Comparison of ENCODE assay signal across 39 cellular contexts in genomic region chr3:39760325-39760724, GRCh38. TPM values are rescaled to one million over a fixed set of nuclear protein-coding genes. Genes with fewer than 3 reads are reported as not detected.
DNase-seq lines count a peak whose midpoint lies in the region; ATAC-seq, FAIRE-seq and TF ChIP-seq lines count a peak whose summit lies in the region.
"Had no signal": no experiment of that assay in that cellular context is flagged by ENCODE, and none has a peak within 500 bp of the region (broad histone marks: within the 10 kb centered on the region; RNA-seq: fewer than 3 reads in every experiment).

No MANE protein-coding gene starts in this region.

- H3K27ac ChIP-seq in HepG2 (ENCODE audit: extremely low read length, insufficient read depth, low read length) (no peak overlapping the region), right lobe of liver (no peak overlapping the region), A549 (no peak overlapping the region), IMR-90 (ENCODE audit: insufficient read depth, low read length) (no peak overlapping the region), K562 (ENCODE audit: extremely low read depth, low read depth, low read length) (no peak overlapping the region)
- H3K27ac ChIP-seq: 22Rv1; BLaER1; BLaER1 treated with 17β-estradiol and CSF1 and Interleukin-3, amounts not matched to agents 10 nM and 100 nM; C4-2B had no signal

- H3K9ac ChIP-seq in HepG2 (ENCODE audit: insufficient read depth, low read depth, low read length) (no peak overlapping the region), IMR-90 (ENCODE audit: low read depth, low read length) (no peak overlapping the region), K562 (ENCODE audit: insufficient read depth in 1 of 2, low read depth in 2 of 2, low read length in 2 of 2) (no peak overlapping the region)
- H3K9ac ChIP-seq: BLaER1; BLaER1 treated with 17β-estradiol and CSF1 and Interleukin-3, amounts not matched to agents 10 nM and 100 nM had no signal

- no peaks in the 10 kb centered on the region for H3K4me1 ChIP-seq in HepG2 (ENCODE audit: insufficient read depth, low read length)
- H3K4me1 ChIP-seq in right lobe of liver: peaks cover 0 to under 1% (median 0%) of the 10 kb centered on the region in 4 donors
- H3K4me1 ChIP-seq in A549: no peaks in the 10 kb centered on the region
- no peaks in the 10 kb centered on the region for H3K4me1 ChIP-seq in IMR-90 (ENCODE audit: control insufficient read depth, insufficient read depth, low read length)
- no peaks in the 10 kb centered on the region for H3K4me1 ChIP-seq in K562 (replicated peaks in 1 of 2; ENCODE audit: control insufficient read depth in 2 of 2, insufficient read depth in 2 of 2, low read length in 2 of 2)
- H3K4me1 ChIP-seq: BE2C, Caco-2 had no signal

- no peak overlapping the region for H4K5ac ChIP-seq in IMR-90 (ENCODE audit: low read depth, low read length)

- H3K9me3 ChIP-seq in HepG2 (ENCODE audit: low read length) (no peaks in the 10 kb centered on the region), right lobe of liver (no peaks in the 10 kb centered on the region), A549 (no peaks in the 10 kb centered on the region), IMR-90 (ENCODE audit: control insufficient read depth, insufficient read depth, low read length) (peaks cover 8% of the 10 kb centered on the region), K562 (replicated peaks; ENCODE audit: control insufficient read depth, insufficient read depth, low read depth, low read length) (no peaks in the 10 kb centered on the region)
- H3K9me3 ChIP-seq: BE2C, Caco-2 had no signal

- no peak overlapping the region for H2AK9ac ChIP-seq in IMR-90 (replicated peaks; ENCODE audit: low read depth, low read length, poor library complexity)

- no peak for TF ChIP-seq RAD21 in HepG2 (CRISPR knock-in tag; IDR thresholded peaks at IDR 0.05)
- TF ChIP-seq RAD21 in A549 (conservative IDR thresholded peaks at IDR 0.05 in 1 of 2, IDR thresholded peaks at IDR 0.05 in 1 of 2): no peak
- no peak for TF ChIP-seq RAD21 in IMR-90 (IDR thresholded peaks at IDR 0.05; ENCODE audit: low read length)
- no peak for TF ChIP-seq RAD21 in K562 (CRISPR knock-in tag; conservative IDR thresholded peaks at IDR 0.05 in 1 of 2, IDR thresholded peaks at IDR 0.05 in 1 of 2)

- H3K4ac ChIP-seq in IMR-90 (ENCODE audit: low read depth, low read length): no peak overlapping the region

- H3K79me2 ChIP-seq in HepG2 (ENCODE audit: insufficient read depth, low read length): no peaks in the 10 kb centered on the region
- H3K79me2 ChIP-seq in K562 (ENCODE audit: control insufficient read depth, insufficient read depth, low read length): no peaks in the 10 kb centered on the region

- DNase-seq in HepG2 (ENCODE audit: low spot score) (no peak), right lobe of liver (no peak), A549 (ENCODE audit: low read depth in 1 of 2, low spot score in 1 of 2) (no peak), IMR-90 (no peak), K562 (ENCODE audit: extremely low read depth in 1 of 4, low spot score in 3 of 4) (no peak), hippocampal formation (lab: John Stamatoyannopoulos, UW) (no peak), T-helper 1 cell (no peak)
- no peak for DNase-seq in activated CD4-positive, alpha-beta T cell treated with anti-CD3 and anti-CD28 coated beads for 4 hours
- DNase-seq: 8988T; ACHN; AML-193; BE2C; C1 segment of cervical spinal cord; Caco-2; Calu3; CD4-positive, alpha-beta memory T cell; CD4-positive, alpha-beta T cell; CD4-positive, CD25-positive, alpha-beta regulatory T cell; CD8-positive, alpha-beta memory T cell; CD8-positive, alpha-beta T cell; COR-L47; DMS 273 treated with DMSO at 0.1 percent for 48 hours; DMS153; DMS53; DMS79; DMS79 treated with DMSO at 0.1 percent for 48 hours; DND-41; EL had no signal

- intact Hi-C loops in HepG2 (cut with micrococcal nuclease; ENCODE audit: unreplicated experiment): no loop called here
- intact Hi-C loops in right lobe of liver (cut with DNase I): no loop called here
- intact Hi-C loops in IMR-90 (cut with micrococcal nuclease): no loop called here
- intact Hi-C loops in K562 (cut with micrococcal nuclease): no loop called here

- in situ Hi-C loops in HepG2 (cut with HindIII; ENCODE audit: extremely low pct_ligation_motif_present, low pct_unique_long_range_greater_than_20kb): no loop called here
- in situ Hi-C loops in IMR-90 (cut with MboI; ENCODE audit: low sequenced_read_pairs): no loop called here
- in situ Hi-C loops in K562 (cut with MboI): no loop called here

- no peak overlapping the region for H3K4me3 ChIP-seq in HepG2 (replicated peaks in 1 of 3; ENCODE audit: insufficient read depth in 1 of 3, low read depth in 2 of 3, low read length in 3 of 3)
- no peak overlapping the region for H3K4me3 ChIP-seq in right lobe of liver
- no peak overlapping the region for H3K4me3 ChIP-seq in A549
- no peak overlapping the region for H3K4me3 ChIP-seq in IMR-90 (ENCODE audit: insufficient read depth, low read depth, low read length)
- no peak overlapping the region for H3K4me3 ChIP-seq in K562
- H3K4me3 ChIP-seq: BLaER1; BLaER1 treated with 17β-estradiol and CSF1 and Interleukin-3, amounts not matched to agents 10 nM and 100 nM had no signal

- CTCF ChIA-PET in HepG2 (lab: Yijun Ruan, JAX; ENCODE audit: low intra/inter-chr PET ratio, low total read pairs) (no interaction called here), A549 (lab: Yijun Ruan, JAX) (no interaction called here), IMR-90 (lab: Yijun Ruan, JAX) (no interaction called here), K562 (lab: Yijun Ruan, JAX; ENCODE audit: low intra/inter-chr PET ratio) (no interaction called here)

- TF ChIP-seq EP300 in HepG2 (IDR thresholded peaks at IDR 0.05; ENCODE audit: low read depth in 2 of 2, low read length in 2 of 2): no peak
- TF ChIP-seq EP300 in HepG2 (CRISPR knock-in tag; IDR thresholded peaks at IDR 0.05; ENCODE audit: borderline replicate concordance): no peak
- no peak for TF ChIP-seq EP300 in A549 (IDR thresholded peaks at IDR 0.05)
- no peak for TF ChIP-seq EP300 in K562 (IDR thresholded peaks at IDR 0.05; ENCODE audit: low read length)

- WGBS in HepG2 (ENCODE audit: low lambda C conversion rate): 2% methylated on average over 1 of the region's 1 CpG
- 65% methylated on average over 1 of the region's 1 CpG for WGBS in right lobe of liver (ENCODE audit: insufficient coverage, low coverage, low lambda C conversion rate, missing lambda C conversion rate)
- WGBS in A549 (ENCODE audit: missing lambda C conversion rate): 6% methylated on average over 1 of the region's 1 CpG
- no CpG with 5 or more reads among the region's 1 CpG for WGBS in IMR-90 (ENCODE audit: extremely low coverage in 2 of 2, insufficient read length in 1 of 2), 2 experiments
- 0% methylated on average over 1 of the region's 1 CpG for WGBS in K562 (ENCODE audit: insufficient coverage, low coverage, missing lambda C conversion rate)

- FAIRE-seq in HepG2 (lab: Jason Lieb, UNC) (no peak), A549 (lab: Jason Lieb, UNC) (no peak), K562 (lab: Jason Lieb, UNC) (no peak)
- FAIRE-seq: A204.1, D721Med had no signal

- H3K79me1 ChIP-seq in IMR-90 (ENCODE audit: low read depth in 1 of 2, low read length in 2 of 2): no peaks in the 10 kb centered on the region

- H3K4me2 ChIP-seq in HepG2 (ENCODE audit: low read depth, low read length): no peak overlapping the region
- H3K4me2 ChIP-seq in A549: no peak overlapping the region
- no peak overlapping the region for H3K4me2 ChIP-seq in IMR-90 (ENCODE audit: low read depth, low read length)
- H3K4me2 ChIP-seq in K562 (ENCODE audit: insufficient read depth, low read length): no peak overlapping the region
- H3K4me2 ChIP-seq: BLaER1; BLaER1 treated with 17β-estradiol and CSF1 and Interleukin-3, amounts not matched to agents 10 nM and 100 nM had no signal

- H3K14ac ChIP-seq in IMR-90 (replicated peaks; ENCODE audit: low read depth, low read length): no peak overlapping the region

- H2AFZ ChIP-seq in HepG2 (ENCODE audit: low read length) (no peak overlapping the region), IMR-90 (replicated peaks; ENCODE audit: low read length, poor library complexity) (no peak overlapping the region), K562 (ENCODE audit: low read depth, low read length) (no peak overlapping the region)

- H2BK15ac ChIP-seq in IMR-90 (ENCODE audit: low read depth, low read length): no peak overlapping the region

- no peak overlapping the region for H3K56ac ChIP-seq in IMR-90 (ENCODE audit: extremely low read depth, insufficient read depth, low read length)

- no peak for TF ChIP-seq POLR2A in HepG2 (IDR thresholded peaks at IDR 0.05; ENCODE audit: insufficient read depth in 1 of 2, low read depth in 2 of 2, low read length in 2 of 2)
- no peak for TF ChIP-seq POLR2A in right lobe of liver (IDR thresholded peaks at IDR 0.05)
- no peak for TF ChIP-seq POLR2A in A549 (IDR thresholded peaks at IDR 0.05; ENCODE audit: low read length)
- TF ChIP-seq POLR2A in IMR-90 (IDR thresholded peaks at IDR 0.05; ENCODE audit: low read depth, low read length): no peak
- TF ChIP-seq POLR2A in K562 (conservative IDR thresholded peaks at IDR 0.05): no peak

- H2BK20ac ChIP-seq in IMR-90 (ENCODE audit: low read depth, low read length): no peak overlapping the region

- no peak for ATAC-seq in HepG2
- ATAC-seq in right lobe of liver: no peak
- ATAC-seq in A549: no peak
- no peak for ATAC-seq in IMR-90 (ENCODE audit: low read depth)
- ATAC-seq in K562: no peak
- ATAC-seq: CD8-positive, alpha-beta T cell had no signal

- no peak overlapping the region for H3K23ac ChIP-seq in IMR-90 (ENCODE audit: low read depth, low read length)

- POLR2A ChIA-PET in HepG2 (lab: Yijun Ruan, JAX) (no interaction called here), A549 (lab: Yijun Ruan, JAX) (no interaction called here), IMR-90 (lab: Charles Lee; ENCODE audit: unreplicated experiment) (no interaction called here), K562 (lab: Yijun Ruan, JAX) (interaction anchor here (1.3 kb wide), 1 partner anchor 21 kb away, joined by 3 read pairs; no protein-coding TSS in a partner anchor)

- no peaks in the 10 kb centered on the region for H4K20me1 ChIP-seq in HepG2 (ENCODE audit: insufficient read depth, low read length)
- H4K20me1 ChIP-seq in IMR-90 (ENCODE audit: insufficient read depth, low read length): no peaks in the 10 kb centered on the region
- no peaks in the 10 kb centered on the region for H4K20me1 ChIP-seq in K562 (replicated peaks; ENCODE audit: control insufficient read depth, insufficient read depth, low read length)
- H4K20me1 ChIP-seq: BLaER1; BLaER1 treated with 17β-estradiol and CSF1 and Interleukin-3, amounts not matched to agents 10 nM and 100 nM had no signal

- no peak overlapping the region for H3K18ac ChIP-seq in IMR-90 (ENCODE audit: low read depth, low read length)

- no peak overlapping the region for H4K8ac ChIP-seq in IMR-90 (ENCODE audit: low read depth in 2 of 2, low read length in 2 of 2)

- H4K91ac ChIP-seq in IMR-90 (ENCODE audit: insufficient read depth, low read depth, low read length): no peak overlapping the region

- dilution Hi-C loops in IMR-90 (cut with HindIII; ENCODE audit: low sequenced_read_pairs, unreplicated experiment): no loop called here

- H3K36me3 ChIP-seq in HepG2 (replicated peaks in 1 of 2; ENCODE audit: control insufficient read depth in 1 of 2, insufficient read depth in 2 of 2, low read length in 2 of 2) (no peaks in the 10 kb centered on the region), right lobe of liver (no peaks in the 10 kb centered on the region), IMR-90 (ENCODE audit: control insufficient read depth, insufficient read depth, low read length) (no peaks in the 10 kb centered on the region), K562 (ENCODE audit: control insufficient read depth, insufficient read depth, low read length) (no peaks in the 10 kb centered on the region)
- H3K36me3 ChIP-seq: BE2C; BLaER1; BLaER1 treated with 17β-estradiol and CSF1 and Interleukin-3, amounts not matched to agents 10 nM and 100 nM had no signal

- no peak for TF ChIP-seq CTCF in HepG2 (CRISPR knock-in tag; IDR thresholded peaks at IDR 0.05)
- no peak for TF ChIP-seq CTCF in right lobe of liver (IDR thresholded peaks at IDR 0.05)
- no peak for TF ChIP-seq CTCF in A549 (IDR thresholded peaks at IDR 0.05)
- TF ChIP-seq CTCF in IMR-90 (conservative IDR thresholded peaks at IDR 0.05; ENCODE audit: low read depth, low read length): no peak
- no peak for TF ChIP-seq CTCF in K562 (IDR thresholded peaks at IDR 0.05 in 2 of 3, conservative IDR thresholded peaks at IDR 0.05 in 1 of 3; ENCODE audit: insufficient read depth in 2 of 3, low read depth in 1 of 3, low read length in 3 of 3)

- BruUV-seq in HepG2 (replicated peaks; lab: Mats Ljungman, UMichigan) (no TSS peak), IMR-90 (replicated peaks; lab: Mats Ljungman, UMichigan) (no TSS peak), K562 (replicated peaks; lab: Mats Ljungman, UMichigan) (no TSS peak)

- no peaks in the 10 kb centered on the region for H3K9me1 ChIP-seq in IMR-90 (ENCODE audit: insufficient read depth, low read length)
- H3K9me1 ChIP-seq in K562 (ENCODE audit: control insufficient read depth, insufficient read depth, low read length): no peaks in the 10 kb centered on the region

- H3K27me3 ChIP-seq in HepG2 (ENCODE audit: control insufficient read depth in 1 of 2, insufficient read depth in 2 of 2, low read length in 2 of 2) (0 out of 5 replicates have a peak, but pooled peaks cover 0 to 4% of the 10 kb centered on the region in 2 experiments), right lobe of liver (no peaks in the 10 kb centered on the region), IMR-90 (ENCODE audit: control insufficient read depth, insufficient read depth, low read length) (no peaks in the 10 kb centered on the region), K562 (ENCODE audit: control insufficient read depth in 2 of 2, insufficient read depth in 2 of 2, low read length in 2 of 2) (no peaks in the 10 kb centered on the region)
- H3K27me3 ChIP-seq: BE2C; BLaER1; BLaER1 treated with 17β-estradiol and CSF1 and Interleukin-3, amounts not matched to agents 10 nM and 100 nM had no signal

- H2AK5ac ChIP-seq in IMR-90 (ENCODE audit: low read depth, low read length): no peak overlapping the region

- H2BK120ac ChIP-seq in IMR-90 (ENCODE audit: low read depth, low read length): no peak overlapping the region

- no peak overlapping the region for H2BK5ac ChIP-seq in IMR-90 (ENCODE audit: low read depth, low read length, poor library complexity, severe bottlenecking)

RNA-seq across cellular contexts. Expression of gene MYRIP, which starts 49.1 kb away (rescaled TPM):
- 0.60 and 0.64 TPM in 2 replicates for total RNA-seq in HepG2 (2016; rRNA removed; fragmentation: Illumina TruSeq; extraction: Trizol)
- total RNA-seq in HepG2 (2016; cell fraction: cytosol; rRNA removed; fragmentation: Illumina TruSeq; extraction: Trizol; ENCODE audit: low read depth): 0.20 and 0.26 TPM in 2 replicates
- total RNA-seq in HepG2 (2016; cell fraction: insoluble cytoplasmic fraction; rRNA removed; fragmentation: Illumina TruSeq; extraction: Trizol): 0.55 and 0.78 TPM in 2 replicates
- total RNA-seq in HepG2 (2016; cell fraction: membrane; rRNA removed; fragmentation: Illumina TruSeq; extraction: Trizol): 0.31 and 0.55 TPM in 2 replicates
- 0.81 and 0.91 TPM in 2 replicates for total RNA-seq in HepG2 (2016; cell fraction: nucleus; rRNA removed; fragmentation: Illumina TruSeq; extraction: Trizol)
- polyA plus RNA-seq in HepG2 (2011; rRNA removed): 0.76 and 0.84 TPM in 2 replicates
- polyA plus RNA-seq in HepG2 (2011; cell fraction: cytosol; rRNA removed): 0.66 and 0.73 TPM in 2 replicates
- polyA plus RNA-seq in HepG2 (2011; cell fraction: nucleus; rRNA removed): 1.4 TPM in 2 replicates
- polyA plus RNA-seq in HepG2 (2012): 1.3 and 1.7 TPM in 2 replicates
- 0.06 and 0.11 TPM in 2 replicates for polyA plus RNA-seq in HepG2 (2016; cell fraction: cytosol; fragmentation: Illumina TruSeq; extraction: Trizol; ENCODE audit: low read depth)
- 0.59 and 0.62 TPM in 2 replicates for polyA plus RNA-seq in HepG2 (2016; cell fraction: insoluble cytoplasmic fraction; fragmentation: Illumina TruSeq; extraction: Trizol; ENCODE audit: low read depth)
- polyA plus RNA-seq in HepG2 (2016; cell fraction: membrane; fragmentation: Illumina TruSeq; extraction: Trizol; ENCODE audit: low read depth): 0.29 and 0.31 TPM in 2 replicates
- polyA plus RNA-seq in HepG2 (2016; cell fraction: nucleus; fragmentation: Illumina TruSeq; extraction: Trizol; ENCODE audit: insufficient read depth, low read depth): 0.36 and 0.89 TPM in 2 replicates
- polyA minus RNA-seq in HepG2 (2011; rRNA and poly(A)+ RNA removed; ENCODE audit: low replicate concordance): 2.1 TPM in 1 of 2 replicates, not detected in the other
- polyA minus RNA-seq in HepG2 (2011; cell fraction: cytosol; rRNA and poly(A)+ RNA removed): 1.5 and 1.6 TPM in 2 replicates
- polyA minus RNA-seq in HepG2 (2011; cell fraction: nucleus; rRNA and poly(A)+ RNA removed): 3.6 and 4.6 TPM in 2 replicates
- 10 to 100 TPM; 14.3 to 23.2 (median 19.0) TPM for total RNA-seq in right lobe of liver
- 0.03 TPM in 1 of 2 replicates, not detected in the other for polyA plus RNA-seq in A549 (2011; rRNA removed)
- polyA plus RNA-seq in A549 (2012; cell fraction: cytosol; rRNA removed): not detected in 2 replicates
- polyA plus RNA-seq in A549 (2012; cell fraction: nucleus; rRNA removed): 0.02 TPM in 1 of 2 replicates, not detected in the other
- 0.04 TPM in 1 of 3 replicates, not detected in the others for polyA plus RNA-seq in A549 (2017; fragmentation: RNase III; extraction: RNeasy Plus Mini Kit Qiagen cat#74134 plus additional on column Dnase treatment)
- not detected in 2 replicates for polyA minus RNA-seq in A549 (2011; rRNA and poly(A)+ RNA removed)
- total RNA-seq in IMR-90 (2012; rRNA removed): not detected in 2 replicates
- not detected in 2 replicates for polyA plus RNA-seq in IMR-90 (2012; rRNA removed)
- polyA plus RNA-seq in IMR-90 (2012; cell fraction: cytosol; rRNA removed): 0.01 TPM in 1 of 2 replicates, not detected in the other
- 0.02 TPM in 1 of 2 replicates, not detected in the other for polyA plus RNA-seq in IMR-90 (2012; cell fraction: nucleus; rRNA removed; ENCODE audit: low replicate concordance)
- not detected in 2 replicates for total RNA-seq in K562 (2011; cell fraction: chromatin; rRNA removed; ENCODE audit: low replicate concordance)
- total RNA-seq in K562 (2011; cell fraction: nucleolus; rRNA removed): not detected in 2 replicates
- 0.46 TPM in 1 of 2 replicates, not detected in the other for total RNA-seq in K562 (2011; cell fraction: nucleoplasm; rRNA removed)
- total RNA-seq in K562 (2014; rRNA removed): 0.04 TPM in 1 of 2 replicates, not detected in the other
- not detected in 2 replicates for total RNA-seq in K562 (2014; rRNA removed; fragmentation: Illumina TruSeq; extraction: Trizol)
- total RNA-seq in K562 (2015; rRNA removed; fragmentation: Illumina TruSeq; extraction: Trizol): not detected in 2 replicates
- total RNA-seq in K562 (2021): 0.07 TPM in 1 of 2 replicates, not detected in the other
- polyA plus RNA-seq in K562 (2011; rRNA removed): not detected in 2 replicates
- polyA plus RNA-seq in K562 (2011; cell fraction: cytosol; rRNA removed): 0.01 and 0.03 TPM in 2 replicates
- 0.09 TPM in 1 of 2 replicates, not detected in the other for polyA plus RNA-seq in K562 (2011; cell fraction: nucleus; rRNA removed)
- polyA plus RNA-seq in K562 (2012): 0.04 TPM in 1 of 2 replicates, not detected in the other
- 0.12 TPM in 1 of 2 replicates, not detected in the other for polyA plus RNA-seq in K562 (2014; fragmentation: Illumina TruSeq; extraction: Trizol)
- under 1 TPM in 1 of 2 experiments, not detected in 1; 0.03 TPM for polyA plus RNA-seq in K562 (2014; fragmentation: Nextera tagmentation; extraction: Ambion mirVana)
- polyA plus RNA-seq in K562 (2014; rRNA removed): not detected in 2 replicates
- not detected in 2 replicates for polyA minus RNA-seq in K562 (2011; rRNA and poly(A)+ RNA removed)
- not detected in 2 replicates for polyA minus RNA-seq in K562 (2011; cell fraction: cytosol; rRNA and poly(A)+ RNA removed)
- under 0.01 TPM in 1 of 2 replicates, not detected in the other for polyA minus RNA-seq in K562 (2011; cell fraction: nucleus; rRNA and poly(A)+ RNA removed)
- total RNA-seq: A172; A673; CD4-positive, alpha-beta memory T cell; CD4-positive, alpha-beta T cell; CD4-positive, CD25-positive, alpha-beta regulatory T cell; CD8-positive, alpha-beta memory T cell; CD8-positive, alpha-beta T cell; Daoy had no signal
- polyA plus RNA-seq: AG04450; CD14-positive monocyte; CD4-positive, alpha-beta memory T cell; CD4-positive, CD25-positive, alpha-beta regulatory T cell; CD8-positive, alpha-beta memory T cell had no signal

Comparison
In these comparisons a context has a peak if more than half of its experiments do, and no peak if none do; other contexts are left out.
1. RNA of gene MYRIP, which starts 49.1 kb away (total RNA-seq): 14.3 to 23.2 TPM in right lobe of liver; 0.20 to 0.91 TPM in HepG2, not detected in IMR-90 and 0.04 to 0.46 TPM in K562; every median in the first group is over 4 times any median in the second.
2. Of the 241 proteins assayed by ChIP-seq in both HepG2 and K562: peak only in HepG2: MAFF and MAFK; only in K562: none; in both: none; in neither: 239.